In genomic region chr11:8593455-8593854, GRCh38 we compare ENCODE assay signal across 1 cellular context.
TF ChIP-seq lines count a peak whose summit lies in the region.

No MANE protein-coding gene starts in this region.

TF ChIP-seq in SK-N-SH, 30 proteins besides CTCF, POLR2A, EP300 and RAD21 (continued from another document):
- TF ChIP-seq RCOR1 (IDR thresholded peaks at IDR 0.05; ENCODE audit: low read length) = no peak
